Comparison of ENCODE assay signal across 1 cellular context in the genomic region with DNA sequence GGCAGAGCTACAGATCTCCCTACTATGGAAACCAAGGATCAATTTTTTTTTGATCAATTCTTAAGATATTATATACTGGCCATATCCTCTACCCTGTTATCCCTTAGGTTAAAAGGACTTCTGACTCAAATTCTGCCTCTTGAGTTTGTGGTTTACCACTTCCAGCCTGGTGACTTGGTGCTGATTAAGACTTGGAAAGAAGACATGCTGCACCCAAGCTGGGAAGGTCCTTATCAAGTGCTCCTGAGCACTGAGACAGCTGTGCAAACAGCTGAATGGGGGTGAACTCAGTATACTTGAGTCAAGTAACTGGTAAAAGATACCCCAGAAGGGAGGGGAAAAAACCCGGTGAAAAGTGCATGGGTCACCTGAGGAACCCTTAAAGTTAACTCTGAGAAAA.
A peak's percentile ranks its signal among the peaks of the same experiment; 100 is the strongest.
TF ChIP-seq lines count a peak whose summit lies in the region.

No MANE protein-coding gene starts in this region.

TF ChIP-seq in GM12878, 131 proteins besides CTCF, POLR2A, EP300 and RAD21 (continued from another document and continues in another):
- TF ChIP-seq, protein P1, sequence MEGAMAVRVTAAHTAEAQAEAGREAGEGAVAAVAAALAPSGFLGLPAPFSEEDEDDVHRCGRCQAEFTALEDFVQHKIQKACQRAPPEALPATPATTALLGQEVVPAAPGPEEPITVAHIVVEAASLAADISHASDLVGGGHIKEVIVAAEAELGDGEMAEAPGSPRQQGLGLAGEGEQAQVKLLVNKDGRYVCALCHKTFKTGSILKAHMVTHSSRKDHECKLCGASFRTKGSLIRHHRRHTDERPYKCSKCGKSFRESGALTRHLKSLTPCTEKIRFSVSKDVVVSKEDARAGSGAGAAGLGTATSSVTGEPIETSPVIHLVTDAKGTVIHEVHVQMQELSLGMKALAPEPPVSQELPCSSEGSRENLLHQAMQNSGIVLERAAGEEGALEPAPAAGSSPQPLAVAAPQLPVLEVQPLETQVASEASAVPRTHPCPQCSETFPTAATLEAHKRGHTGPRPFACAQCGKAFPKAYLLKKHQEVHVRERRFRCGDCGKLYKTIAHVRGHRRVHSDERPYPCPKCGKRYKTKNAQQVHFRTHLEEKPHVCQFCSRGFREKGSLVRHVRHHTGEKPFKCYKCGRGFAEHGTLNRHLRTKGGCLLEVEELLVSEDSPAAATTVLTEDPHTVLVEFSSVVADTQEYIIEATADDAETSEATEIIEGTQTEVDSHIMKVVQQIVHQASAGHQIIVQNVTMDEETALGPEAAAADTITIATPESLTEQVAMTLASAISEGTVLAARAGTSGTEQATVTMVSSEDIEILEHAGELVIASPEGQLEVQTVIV (IDR thresholded peaks at IDR 0.05; ENCODE audit: borderline replicate concordance, partially characterized antibody): no peak
- TF ChIP-seq, protein P2, sequence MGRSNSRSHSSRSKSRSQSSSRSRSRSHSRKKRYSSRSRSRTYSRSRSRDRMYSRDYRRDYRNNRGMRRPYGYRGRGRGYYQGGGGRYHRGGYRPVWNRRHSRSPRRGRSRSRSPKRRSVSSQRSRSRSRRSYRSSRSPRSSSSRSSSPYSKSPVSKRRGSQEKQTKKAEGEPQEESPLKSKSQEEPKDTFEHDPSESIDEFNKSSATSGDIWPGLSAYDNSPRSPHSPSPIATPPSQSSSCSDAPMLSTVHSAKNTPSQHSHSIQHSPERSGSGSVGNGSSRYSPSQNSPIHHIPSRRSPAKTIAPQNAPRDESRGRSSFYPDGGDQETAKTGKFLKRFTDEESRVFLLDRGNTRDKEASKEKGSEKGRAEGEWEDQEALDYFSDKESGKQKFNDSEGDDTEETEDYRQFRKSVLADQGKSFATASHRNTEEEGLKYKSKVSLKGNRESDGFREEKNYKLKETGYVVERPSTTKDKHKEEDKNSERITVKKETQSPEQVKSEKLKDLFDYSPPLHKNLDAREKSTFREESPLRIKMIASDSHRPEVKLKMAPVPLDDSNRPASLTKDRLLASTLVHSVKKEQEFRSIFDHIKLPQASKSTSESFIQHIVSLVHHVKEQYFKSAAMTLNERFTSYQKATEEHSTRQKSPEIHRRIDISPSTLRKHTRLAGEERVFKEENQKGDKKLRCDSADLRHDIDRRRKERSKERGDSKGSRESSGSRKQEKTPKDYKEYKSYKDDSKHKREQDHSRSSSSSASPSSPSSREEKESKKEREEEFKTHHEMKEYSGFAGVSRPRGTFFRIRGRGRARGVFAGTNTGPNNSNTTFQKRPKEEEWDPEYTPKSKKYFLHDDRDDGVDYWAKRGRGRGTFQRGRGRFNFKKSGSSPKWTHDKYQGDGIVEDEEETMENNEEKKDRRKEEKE (IDR thresholded peaks at IDR 0.05): no peak
- TF ChIP-seq KAT2A (conservative IDR thresholded peaks at IDR 0.05; ENCODE audit: control insufficient read depth, low read depth, low read length) (no peak), ESRRA (IDR thresholded peaks at IDR 0.05; ENCODE audit: low read length) (no peak), SMC3 (IDR thresholded peaks at IDR 0.05; ENCODE audit: borderline replicate concordance, low read length) (no peak), SUPT20H (IDR thresholded peaks at IDR 0.05; ENCODE audit: borderline replicate concordance, control insufficient read depth, low read depth, low read length) (no peak), ASH2L (IDR thresholded peaks at IDR 0.05; ENCODE audit: borderline replicate concordance, low read depth) (no peak), FOXK2 (IDR thresholded peaks at IDR 0.05) (no peak), FOXM1 (IDR thresholded peaks at IDR 0.05; ENCODE audit: low read depth, low read length) (no peak), EZH2 (IDR thresholded peaks at IDR 0.05; ENCODE audit: borderline replicate concordance, control insufficient read depth, low read depth, low read length) (no peak), SMARCA5 (IDR thresholded peaks at IDR 0.05) (no peak), JUNB (IDR thresholded peaks at IDR 0.05) (peak; percentile 87), NR2C2 (IDR thresholded peaks at IDR 0.05; ENCODE audit: borderline replicate concordance, control insufficient read depth, insufficient read length, low read depth) (no peak), BCL11A (IDR thresholded peaks at IDR 0.05; ENCODE audit: low read depth, low read length) (peak; percentile 75), BACH1 (IDR thresholded peaks at IDR 0.05; ENCODE audit: borderline replicate concordance) (no peak), MEF2B (IDR thresholded peaks at IDR 0.05; ENCODE audit: partially characterized antibody, poor library complexity, severe bottlenecking) (no peak), ZNF274 (IDR thresholded peaks at IDR 0.05; ENCODE audit: insufficient read depth, insufficient read length) (no peak), ZNF217 (IDR thresholded peaks at IDR 0.05) (no peak)
- TF ChIP-seq, protein P3, sequence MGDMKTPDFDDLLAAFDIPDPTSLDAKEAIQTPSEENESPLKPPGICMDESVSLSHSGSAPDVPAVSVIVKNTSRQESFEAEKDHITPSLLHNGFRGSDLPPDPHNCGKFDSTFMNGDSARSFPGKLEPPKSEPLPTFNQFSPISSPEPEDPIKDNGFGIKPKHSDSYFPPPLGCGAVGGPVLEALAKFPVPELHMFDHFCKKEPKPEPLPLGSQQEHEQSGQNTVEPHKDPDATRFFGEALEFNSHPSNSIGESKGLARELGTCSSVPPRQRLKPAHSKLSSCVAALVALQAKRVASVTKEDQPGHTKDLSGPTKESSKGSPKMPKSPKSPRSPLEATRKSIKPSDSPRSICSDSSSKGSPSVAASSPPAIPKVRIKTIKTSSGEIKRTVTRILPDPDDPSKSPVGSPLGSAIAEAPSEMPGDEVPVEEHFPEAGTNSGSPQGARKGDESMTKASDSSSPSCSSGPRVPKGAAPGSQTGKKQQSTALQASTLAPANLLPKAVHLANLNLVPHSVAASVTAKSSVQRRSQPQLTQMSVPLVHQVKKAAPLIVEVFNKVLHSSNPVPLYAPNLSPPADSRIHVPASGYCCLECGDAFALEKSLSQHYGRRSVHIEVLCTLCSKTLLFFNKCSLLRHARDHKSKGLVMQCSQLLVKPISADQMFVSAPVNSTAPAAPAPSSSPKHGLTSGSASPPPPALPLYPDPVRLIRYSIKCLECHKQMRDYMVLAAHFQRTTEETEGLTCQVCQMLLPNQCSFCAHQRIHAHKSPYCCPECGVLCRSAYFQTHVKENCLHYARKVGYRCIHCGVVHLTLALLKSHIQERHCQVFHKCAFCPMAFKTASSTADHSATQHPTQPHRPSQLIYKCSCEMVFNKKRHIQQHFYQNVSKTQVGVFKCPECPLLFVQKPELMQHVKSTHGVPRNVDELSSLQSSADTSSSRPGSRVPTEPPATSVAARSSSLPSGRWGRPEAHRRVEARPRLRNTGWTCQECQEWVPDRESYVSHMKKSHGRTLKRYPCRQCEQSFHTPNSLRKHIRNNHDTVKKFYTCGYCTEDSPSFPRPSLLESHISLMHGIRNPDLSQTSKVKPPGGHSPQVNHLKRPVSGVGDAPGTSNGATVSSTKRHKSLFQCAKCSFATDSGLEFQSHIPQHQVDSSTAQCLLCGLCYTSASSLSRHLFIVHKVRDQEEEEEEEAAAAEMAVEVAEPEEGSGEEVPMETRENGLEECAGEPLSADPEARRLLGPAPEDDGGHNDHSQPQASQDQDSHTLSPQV (IDR thresholded peaks at IDR 0.05): no peak
- TF ChIP-seq, protein P4, sequence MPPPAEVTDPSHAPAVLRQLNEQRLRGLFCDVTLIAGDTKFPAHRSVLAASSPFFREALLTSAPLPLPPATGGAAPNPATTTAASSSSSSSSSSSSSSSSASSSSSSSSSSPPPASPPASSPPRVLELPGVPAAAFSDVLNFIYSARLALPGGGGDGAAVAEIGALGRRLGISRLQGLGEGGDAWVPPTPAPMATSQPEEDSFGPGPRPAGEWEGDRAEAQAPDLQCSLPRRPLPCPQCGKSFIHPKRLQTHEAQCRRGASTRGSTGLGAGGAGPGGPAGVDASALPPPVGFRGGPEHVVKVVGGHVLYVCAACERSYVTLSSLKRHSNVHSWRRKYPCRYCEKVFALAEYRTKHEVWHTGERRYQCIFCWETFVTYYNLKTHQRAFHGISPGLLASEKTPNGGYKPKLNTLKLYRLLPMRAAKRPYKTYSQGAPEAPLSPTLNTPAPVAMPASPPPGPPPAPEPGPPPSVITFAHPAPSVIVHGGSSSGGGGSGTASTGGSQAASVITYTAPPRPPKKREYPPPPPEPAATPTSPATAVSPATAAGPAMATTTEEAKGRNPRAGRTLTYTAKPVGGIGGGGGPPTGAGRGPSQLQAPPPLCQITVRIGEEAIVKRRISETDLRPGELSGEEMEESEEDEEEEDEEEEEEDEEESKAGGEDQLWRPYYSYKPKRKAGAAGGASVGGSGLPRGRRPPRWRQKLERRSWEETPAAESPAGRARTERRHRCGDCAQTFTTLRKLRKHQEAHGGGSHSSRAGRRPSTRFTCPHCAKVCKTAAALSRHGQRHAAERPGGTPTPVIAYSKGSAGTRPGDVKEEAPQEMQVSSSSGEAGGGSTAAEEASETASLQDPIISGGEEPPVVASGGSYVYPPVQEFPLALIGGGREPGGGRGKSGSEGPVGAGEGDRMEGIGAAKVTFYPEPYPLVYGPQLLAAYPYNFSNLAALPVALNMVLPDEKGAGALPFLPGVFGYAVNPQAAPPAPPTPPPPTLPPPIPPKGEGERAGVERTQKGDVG (CRISPR knock-in tag; IDR thresholded peaks at IDR 0.05): no peak
- TF ChIP-seq, protein P5, sequence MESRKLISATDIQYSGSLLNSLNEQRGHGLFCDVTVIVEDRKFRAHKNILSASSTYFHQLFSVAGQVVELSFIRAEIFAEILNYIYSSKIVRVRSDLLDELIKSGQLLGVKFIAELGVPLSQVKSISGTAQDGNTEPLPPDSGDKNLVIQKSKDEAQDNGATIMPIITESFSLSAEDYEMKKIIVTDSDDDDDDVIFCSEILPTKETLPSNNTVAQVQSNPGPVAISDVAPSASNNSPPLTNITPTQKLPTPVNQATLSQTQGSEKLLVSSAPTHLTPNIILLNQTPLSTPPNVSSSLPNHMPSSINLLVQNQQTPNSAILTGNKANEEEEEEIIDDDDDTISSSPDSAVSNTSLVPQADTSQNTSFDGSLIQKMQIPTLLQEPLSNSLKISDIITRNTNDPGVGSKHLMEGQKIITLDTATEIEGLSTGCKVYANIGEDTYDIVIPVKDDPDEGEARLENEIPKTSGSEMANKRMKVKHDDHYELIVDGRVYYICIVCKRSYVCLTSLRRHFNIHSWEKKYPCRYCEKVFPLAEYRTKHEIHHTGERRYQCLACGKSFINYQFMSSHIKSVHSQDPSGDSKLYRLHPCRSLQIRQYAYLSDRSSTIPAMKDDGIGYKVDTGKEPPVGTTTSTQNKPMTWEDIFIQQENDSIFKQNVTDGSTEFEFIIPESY (IDR thresholded peaks at IDR 0.05): no peak
- TF ChIP-seq, protein P6, sequence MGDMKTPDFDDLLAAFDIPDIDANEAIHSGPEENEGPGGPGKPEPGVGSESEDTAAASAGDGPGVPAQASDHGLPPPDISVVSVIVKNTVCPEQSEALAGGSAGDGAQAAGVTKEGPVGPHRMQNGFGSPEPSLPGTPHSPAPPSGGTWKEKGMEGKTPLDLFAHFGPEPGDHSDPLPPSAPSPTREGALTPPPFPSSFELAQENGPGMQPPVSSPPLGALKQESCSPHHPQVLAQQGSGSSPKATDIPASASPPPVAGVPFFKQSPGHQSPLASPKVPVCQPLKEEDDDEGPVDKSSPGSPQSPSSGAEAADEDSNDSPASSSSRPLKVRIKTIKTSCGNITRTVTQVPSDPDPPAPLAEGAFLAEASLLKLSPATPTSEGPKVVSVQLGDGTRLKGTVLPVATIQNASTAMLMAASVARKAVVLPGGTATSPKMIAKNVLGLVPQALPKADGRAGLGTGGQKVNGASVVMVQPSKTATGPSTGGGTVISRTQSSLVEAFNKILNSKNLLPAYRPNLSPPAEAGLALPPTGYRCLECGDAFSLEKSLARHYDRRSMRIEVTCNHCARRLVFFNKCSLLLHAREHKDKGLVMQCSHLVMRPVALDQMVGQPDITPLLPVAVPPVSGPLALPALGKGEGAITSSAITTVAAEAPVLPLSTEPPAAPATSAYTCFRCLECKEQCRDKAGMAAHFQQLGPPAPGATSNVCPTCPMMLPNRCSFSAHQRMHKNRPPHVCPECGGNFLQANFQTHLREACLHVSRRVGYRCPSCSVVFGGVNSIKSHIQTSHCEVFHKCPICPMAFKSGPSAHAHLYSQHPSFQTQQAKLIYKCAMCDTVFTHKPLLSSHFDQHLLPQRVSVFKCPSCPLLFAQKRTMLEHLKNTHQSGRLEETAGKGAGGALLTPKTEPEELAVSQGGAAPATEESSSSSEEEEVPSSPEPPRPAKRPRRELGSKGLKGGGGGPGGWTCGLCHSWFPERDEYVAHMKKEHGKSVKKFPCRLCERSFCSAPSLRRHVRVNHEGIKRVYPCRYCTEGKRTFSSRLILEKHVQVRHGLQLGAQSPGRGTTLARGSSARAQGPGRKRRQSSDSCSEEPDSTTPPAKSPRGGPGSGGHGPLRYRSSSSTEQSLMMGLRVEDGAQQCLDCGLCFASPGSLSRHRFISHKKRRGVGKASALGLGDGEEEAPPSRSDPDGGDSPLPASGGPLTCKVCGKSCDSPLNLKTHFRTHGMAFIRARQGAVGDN (IDR thresholded peaks at IDR 0.05): no peak
- TF ChIP-seq, protein P7, sequence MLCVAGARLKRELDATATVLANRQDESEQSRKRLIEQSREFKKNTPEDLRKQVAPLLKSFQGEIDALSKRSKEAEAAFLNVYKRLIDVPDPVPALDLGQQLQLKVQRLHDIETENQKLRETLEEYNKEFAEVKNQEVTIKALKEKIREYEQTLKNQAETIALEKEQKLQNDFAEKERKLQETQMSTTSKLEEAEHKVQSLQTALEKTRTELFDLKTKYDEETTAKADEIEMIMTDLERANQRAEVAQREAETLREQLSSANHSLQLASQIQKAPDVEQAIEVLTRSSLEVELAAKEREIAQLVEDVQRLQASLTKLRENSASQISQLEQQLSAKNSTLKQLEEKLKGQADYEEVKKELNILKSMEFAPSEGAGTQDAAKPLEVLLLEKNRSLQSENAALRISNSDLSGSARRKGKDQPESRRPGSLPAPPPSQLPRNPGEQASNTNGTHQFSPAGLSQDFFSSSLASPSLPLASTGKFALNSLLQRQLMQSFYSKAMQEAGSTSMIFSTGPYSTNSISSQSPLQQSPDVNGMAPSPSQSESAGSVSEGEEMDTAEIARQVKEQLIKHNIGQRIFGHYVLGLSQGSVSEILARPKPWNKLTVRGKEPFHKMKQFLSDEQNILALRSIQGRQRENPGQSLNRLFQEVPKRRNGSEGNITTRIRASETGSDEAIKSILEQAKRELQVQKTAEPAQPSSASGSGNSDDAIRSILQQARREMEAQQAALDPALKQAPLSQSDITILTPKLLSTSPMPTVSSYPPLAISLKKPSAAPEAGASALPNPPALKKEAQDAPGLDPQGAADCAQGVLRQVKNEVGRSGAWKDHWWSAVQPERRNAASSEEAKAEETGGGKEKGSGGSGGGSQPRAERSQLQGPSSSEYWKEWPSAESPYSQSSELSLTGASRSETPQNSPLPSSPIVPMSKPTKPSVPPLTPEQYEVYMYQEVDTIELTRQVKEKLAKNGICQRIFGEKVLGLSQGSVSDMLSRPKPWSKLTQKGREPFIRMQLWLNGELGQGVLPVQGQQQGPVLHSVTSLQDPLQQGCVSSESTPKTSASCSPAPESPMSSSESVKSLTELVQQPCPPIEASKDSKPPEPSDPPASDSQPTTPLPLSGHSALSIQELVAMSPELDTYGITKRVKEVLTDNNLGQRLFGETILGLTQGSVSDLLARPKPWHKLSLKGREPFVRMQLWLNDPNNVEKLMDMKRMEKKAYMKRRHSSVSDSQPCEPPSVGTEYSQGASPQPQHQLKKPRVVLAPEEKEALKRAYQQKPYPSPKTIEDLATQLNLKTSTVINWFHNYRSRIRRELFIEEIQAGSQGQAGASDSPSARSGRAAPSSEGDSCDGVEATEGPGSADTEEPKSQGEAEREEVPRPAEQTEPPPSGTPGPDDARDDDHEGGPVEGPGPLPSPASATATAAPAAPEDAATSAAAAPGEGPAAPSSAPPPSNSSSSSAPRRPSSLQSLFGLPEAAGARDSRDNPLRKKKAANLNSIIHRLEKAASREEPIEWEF (IDR thresholded peaks at IDR 0.05; ENCODE audit: insufficient replicate concordance, low read depth, low read length): no peak
- TF ChIP-seq, protein P8, sequence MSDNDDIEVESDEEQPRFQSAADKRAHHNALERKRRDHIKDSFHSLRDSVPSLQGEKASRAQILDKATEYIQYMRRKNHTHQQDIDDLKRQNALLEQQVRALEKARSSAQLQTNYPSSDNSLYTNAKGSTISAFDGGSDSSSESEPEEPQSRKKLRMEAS (IDR thresholded peaks at IDR 0.05; ENCODE audit: low read depth, low read length): no peak
